28 cellular contexts compared by ENCODE assay signal in genomic region chr4:110278127-110278526, GRCh38.
"Had no signal": no experiment of that assay in that cellular context is flagged by ENCODE, and none has a peak within 500 bp of the region (broad histone marks: within the 10 kb centered on the region; RNA-seq: fewer than 3 reads in every experiment).

No MANE protein-coding gene starts in this region.

- H3K36me3 ChIP-seq: gastroesophageal sphincter, heart left ventricle, left lung, ovary, sigmoid colon, thoracic aorta, tibial nerve, upper lobe of left lung had no signal

- DNase-seq: dorsolateral prefrontal cortex; effector CD4-positive, alpha-beta T cell; heart left ventricle; kidney; left cardiac atrium; left lung; mesenchymal stem cell; mucosa of descending colon; naive thymus-derived CD8-positive, alpha-beta T cell; nephron progenitor cell; occipital lobe; ovary; posterior cingulate gyrus; psoas muscle; right cardiac atrium; sigmoid colon; stimulated activated CD4-positive, alpha-beta T cell treated with anti-CD3 and anti-CD28 coated beads, Interleukin-15, amount 100 ng/mL, for 24 hours; stimulated activated CD4-positive, alpha-beta T cell treated with anti-CD3 and anti-CD28 coated beads, Interleukin-2, amount 100 ng/mL, for 48 hours; stimulated activated naive B cell treated with anti-CD40 and anti-IgM and Interleukin-4, amounts not matched to agents 10 μg/mL and 1 μg/mL and 100 μg/mL, for 72 hours; upper lobe of left lung had no signal

- H3K27ac ChIP-seq: dorsolateral prefrontal cortex, epithelial cell of prostate, foreskin keratinocyte, gastroesophageal sphincter, heart left ventricle, hepatocyte, left lung, ovary, psoas muscle, sigmoid colon, skin epidermis, thoracic aorta, tibial nerve, upper lobe of left lung had no signal

- H3K4me1 ChIP-seq: gastroesophageal sphincter, heart left ventricle, left lung, psoas muscle, sigmoid colon, tibial nerve, upper lobe of left lung had no signal

- H3K9me3 ChIP-seq: gastroesophageal sphincter, heart left ventricle, left lung, mucosa of descending colon, ovary, psoas muscle, sigmoid colon, thoracic aorta, tibial nerve, upper lobe of left lung had no signal

- H2AFZ ChIP-seq: hepatocyte had no signal

- H3K4me2 ChIP-seq: hepatocyte had no signal

- H3K79me2 ChIP-seq: hepatocyte had no signal

- H3K27me3 ChIP-seq: foreskin keratinocyte, gastroesophageal sphincter, heart left ventricle, hepatocyte, left lung, ovary, sigmoid colon, tibial nerve, upper lobe of left lung had no signal

- H3K4me3 ChIP-seq: dorsolateral prefrontal cortex, gastroesophageal sphincter, heart left ventricle, hepatocyte, left lung, mucosa of descending colon, ovary, psoas muscle, sigmoid colon, skin epidermis, thoracic aorta, tibial nerve, upper lobe of left lung had no signal

- ATAC-seq: esophagus mucosa; gastroesophageal sphincter; heart left ventricle; left cardiac atrium; left lung; mucosa of descending colon; naive thymus-derived CD8-positive, alpha-beta T cell; psoas muscle; right cardiac atrium; stimulated activated naive B cell treated with anti-CD40 and anti-IgM and Interleukin-4, amounts not matched to agents 10 μg/mL and 1 μg/mL and 100 μg/mL, for 72 hours had no signal
